ENCODE assay signal across 19 cellular contexts in the genomic region with DNA sequence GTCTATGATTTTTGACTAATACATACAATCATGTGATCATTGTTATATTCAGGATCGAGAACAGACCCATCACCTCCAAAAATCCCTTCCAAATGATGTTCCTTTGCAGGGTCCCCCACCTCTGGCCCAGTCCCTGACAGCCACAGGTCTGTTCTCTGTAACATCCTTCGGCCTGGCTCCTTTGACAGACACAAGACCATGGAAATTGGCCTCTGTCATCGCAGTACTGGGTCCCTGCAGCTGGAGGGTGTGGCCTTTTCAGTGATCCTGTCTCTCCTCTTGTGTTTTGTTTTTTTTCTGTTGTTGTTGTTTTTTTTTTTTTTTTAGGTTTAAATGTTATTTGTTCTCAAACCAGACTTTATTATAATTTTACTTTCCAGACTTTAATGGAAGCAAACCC. TPM values are rescaled to one million over a fixed set of nuclear protein-coding genes. Genes with fewer than 3 reads are reported as not detected.
DNase-seq lines count a peak whose midpoint lies in the region; ATAC-seq and TF ChIP-seq lines count a peak whose summit lies in the region.
"Had no signal": no experiment of that assay in that cellular context is flagged by ENCODE, and none has a peak within 500 bp of the region (broad histone marks: within the 10 kb centered on the region; RNA-seq: fewer than 3 reads in every experiment).

No MANE protein-coding gene starts in this region.

- TF ChIP-seq CTCF in left ventricle myocardium inferior (IDR thresholded peaks at IDR 0.05; ENCODE audit: borderline replicate concordance) (no peak), dorsolateral prefrontal cortex (IDR thresholded peaks at IDR 0.05 in 54 of 56, conservative IDR thresholded peaks at IDR 0.05 in 2 of 56; ENCODE audit: low read depth in 1 of 56, partially characterized antibody in 56 of 56) (no peak), testis (IDR thresholded peaks at IDR 0.05) (no peak)

- DNase-seq in left ventricle myocardium inferior (no peak), Right ventricle myocardium superior (no peak), OCI-M1 (lab: John Stamatoyannopoulos, UW) (peak; percentile 61), dorsolateral prefrontal cortex (peak in 1 of 10 donors; percentile 15), SKM-1 treated with dmso at 0.1 percent for 144 hours (lab: John Stamatoyannopoulos, UW; ENCODE audit: unreplicated experiment) (no peak), testis (no peak), T-helper 9 cell (no peak), NCI-H1436 (lab: John Stamatoyannopoulos, UW) (no peak)
- DNase-seq: activated CD8-positive, alpha-beta memory T cell treated with anti-CD3 and anti-CD28 coated beads, Interleukin-2, amount 50 U/mL, for 4 hours; activated naive CD4-positive, alpha-beta T cell treated with anti-CD3 and anti-CD28 coated beads, Interleukin-2, amount 50 U/mL, for 16 hours; brain microvascular endothelial cell; Calu3; esophagus squamous epithelium; islet precursor cell; NCI-H187 treated with DMSO at 0.1 percent for 48 hours; NCI-H524; Peyer's patch; right lobe of liver; substantia nigra had no signal

- no peak overlapping the region for H3K27ac ChIP-seq in left ventricle myocardium inferior (replicated peaks)
- peak overlapping the region in 37 of 59 donors; percentile 20 to 94 (median 81) for H3K27ac ChIP-seq in dorsolateral prefrontal cortex
- H3K27ac ChIP-seq in testis: no peak overlapping the region
- H3K27ac ChIP-seq: brain microvascular endothelial cell, esophagus squamous epithelium, Peyer's patch, right lobe of liver had no signal

- no peak for TF ChIP-seq POLR2A in testis (IDR thresholded peaks at IDR 0.05)

- H3K36me3 ChIP-seq in left ventricle myocardium inferior (no peaks in the 10 kb centered on the region), testis (ENCODE audit: low read depth, missing control alignments) (no peaks in the 10 kb centered on the region)
- H3K36me3 ChIP-seq: brain microvascular endothelial cell, esophagus squamous epithelium, Peyer's patch, right lobe of liver had no signal

- 73 to 77% methylated on average over 3 of the region's 3 CpGs for WGBS in testis, 2 donors

- ATAC-seq in Right ventricle myocardium superior (ENCODE audit: poor library complexity): no peak

- peaks cover 24% of the 10 kb centered on the region for H3K4me1 ChIP-seq in left ventricle myocardium inferior
- H3K4me1 ChIP-seq in testis: no peaks in the 10 kb centered on the region
- H3K4me1 ChIP-seq: right lobe of liver had no signal

- H3K9me3 ChIP-seq in left ventricle myocardium inferior (replicated peaks): no peaks in the 10 kb centered on the region
- H3K9me3 ChIP-seq in testis: no peaks in the 10 kb centered on the region
- H3K9me3 ChIP-seq: esophagus squamous epithelium, Peyer's patch, right lobe of liver had no signal

- H3K27me3 ChIP-seq in left ventricle myocardium inferior (ENCODE audit: low read depth) (no peaks in the 10 kb centered on the region), dorsolateral prefrontal cortex (no peaks in the 10 kb centered on the region), testis (no peaks in the 10 kb centered on the region)
- H3K27me3 ChIP-seq: brain microvascular endothelial cell, Peyer's patch, right lobe of liver had no signal

- intact Hi-C loops in left ventricle myocardium inferior (cut with micrococcal nuclease): no loop called here
- intact Hi-C loops in Right ventricle myocardium superior (cut with DNase I): no loop called here
- intact Hi-C loops in dorsolateral prefrontal cortex (cut with DNase I): loop anchor here in 1 of 2 donors (5.0 kb wide), 1 partner anchor 79 kb away; no protein-coding TSS in a partner anchor
- intact Hi-C loops in testis (cut with DNase I; ENCODE audit: low total_unique reads): no loop called here

- H3K4me3 ChIP-seq in left ventricle myocardium inferior (peak overlapping the region; percentile 42), dorsolateral prefrontal cortex (peak overlapping the region in 2 of 59 donors; percentile 1 to 3), testis (no peak overlapping the region)
- H3K4me3 ChIP-seq: Peyer's patch, right lobe of liver had no signal

RNA-seq across cellular contexts. Expression of gene ANKRD33B, which starts 27.4 kb away (rescaled TPM):
- total RNA-seq in left ventricle myocardium inferior (15.2 TPM), Right ventricle myocardium superior (2.9 TPM), dorsolateral prefrontal cortex (10 to 100 TPM; 10.4 to 61.6 (median 31.4) TPM), testis (1 to 10 TPM; 5.6 to 5.8 TPM)
- polyA plus RNA-seq in testis (ENCODE audit: insufficient read depth, low read depth, low replicate concordance): 3.7 TPM

Comparison
In these comparisons a context has a peak if more than half of its experiments do, and no peak if none do; other contexts are left out.
1. H3K27ac ChIP-seq: peak in dorsolateral prefrontal cortex (37 of 59); none in left ventricle myocardium inferior (single experiment) and testis (0 of 2).